24 cellular contexts compared by ENCODE assay signal in the genomic region with DNA sequence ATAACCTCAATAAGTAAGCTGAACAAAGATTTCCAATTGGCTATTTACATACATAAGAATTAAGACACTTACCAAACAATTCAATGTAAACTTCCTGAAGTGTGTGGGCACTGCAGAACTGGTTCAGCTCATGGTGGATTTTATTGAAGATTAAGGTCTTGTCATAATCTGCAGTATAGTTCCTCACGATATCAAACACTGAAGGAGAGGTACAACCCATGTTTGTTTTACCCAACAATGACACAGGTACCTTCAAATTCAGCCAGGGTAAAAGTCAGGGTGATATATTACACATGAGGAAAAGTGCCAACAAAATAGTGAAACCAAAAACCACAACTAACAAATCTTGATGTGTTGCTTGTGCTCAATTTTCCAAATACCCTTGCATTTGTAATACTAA.
"Had no signal": no experiment of that assay in that cellular context is flagged by ENCODE, and none has a peak within 500 bp of the region (broad histone marks: within the 10 kb centered on the region; RNA-seq: fewer than 3 reads in every experiment).

No MANE protein-coding gene starts in this region.

- H3K4me1 ChIP-seq: parathyroid adenoma had no signal

- H3K27me3 ChIP-seq: hepatocyte, upper lobe of left lung had no signal

- H3K27ac ChIP-seq: hepatocyte, left ventricle myocardium inferior, parathyroid adenoma, thoracic aorta, upper lobe of left lung had no signal

- H3K4me3 ChIP-seq: hepatocyte, left ventricle myocardium inferior, smooth muscle cell, thoracic aorta, upper lobe of left lung had no signal

- ATAC-seq: sciatic nerve had no signal

- H3K9me3 ChIP-seq: left ventricle myocardium inferior, thoracic aorta, upper lobe of left lung had no signal

- DNase-seq: activated CD4-positive, alpha-beta T cell treated with anti-CD3 and anti-CD28 coated beads for 4 hours; activated CD4-positive, alpha-beta T cell treated with anti-CD3 and anti-CD28 coated beads, Interleukin-2, amount 50 U/mL, for 48 hours; activated CD4-positive, CD25-positive, alpha-beta regulatory T cell; activated effector memory CD4-positive, alpha-beta T cell treated with Interleukin-2 at 50 U/mL for 16 hours; activated naive CD4-positive, alpha-beta T cell treated with anti-CD3 and anti-CD28 coated beads for 36 hours; activated T-cell treated with anti-CD3 and anti-CD28 coated beads, Interleukin-2, amount 50 U/mL, for 72 hours; amygdala; dermis blood vessel endothelial cell; effector CD8-positive, alpha-beta T cell; erythroblast; foreskin melanocyte; glutamatergic neuron; immature natural killer cell; left ventricle myocardium inferior; mammary epithelial cell; stimulated activated CD4-positive, alpha-beta T cell treated with anti-CD3 and anti-CD28 coated beads, Interleukin-2, amount 100 ng/mL, for 48 hours; stimulated activated naive CD4-positive, alpha-beta T cell; T1000; upper lobe of left lung had no signal
